Comparison of ENCODE assay signal across 35 cellular contexts in the genomic region with DNA sequence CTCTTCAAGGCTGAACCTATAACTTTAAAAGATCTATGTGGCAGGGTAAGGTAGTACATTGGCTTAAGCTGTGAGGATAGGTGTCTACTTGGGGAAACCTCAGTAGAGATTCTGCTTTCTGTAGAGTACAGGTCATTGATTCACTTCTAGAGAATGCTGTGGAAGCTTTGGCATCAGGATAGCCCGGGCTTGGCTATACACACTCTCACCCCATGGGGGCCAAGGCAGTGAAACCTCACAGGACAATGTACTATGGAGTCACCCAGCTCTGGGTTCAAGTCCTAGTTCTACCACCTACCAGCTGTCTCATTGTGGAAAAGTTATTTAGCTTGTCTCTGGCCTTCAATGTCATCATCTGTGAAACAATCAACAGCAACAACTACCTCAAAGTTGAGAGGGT. TPM values are rescaled to one million over a fixed set of nuclear protein-coding genes. Genes with fewer than 3 reads are reported as not detected.
DNase-seq lines count a peak whose midpoint lies in the region; ATAC-seq, FAIRE-seq and TF ChIP-seq lines count a peak whose summit lies in the region.
"Had no signal": no experiment of that assay in that cellular context is flagged by ENCODE, and none has a peak within 500 bp of the region (broad histone marks: within the 10 kb centered on the region; RNA-seq: fewer than 3 reads in every experiment).

No MANE protein-coding gene starts in this region.

- peak; percentile 67 for ATAC-seq in HepG2
- ATAC-seq in right lobe of liver: no peak
- ATAC-seq in RWPE2 (ENCODE audit: low read depth): peak; percentile 59
- ATAC-seq in HG03196 (IDR thresholded peaks at IDR 0.05; ENCODE audit: unreplicated experiment): no peak
- ATAC-seq: activated naive CD8-positive, alpha-beta T cell treated with anti-CD3 and anti-CD28 coated beads, Interleukin-2, amount 50 U/mL, for 24 hours; naive thymus-derived CD4-positive, alpha-beta T cell; T-cell had no signal

- no peak overlapping the region for H3K4me2 ChIP-seq in HepG2 (ENCODE audit: low read depth, low read length)

- H3K36me3 ChIP-seq in HepG2 (replicated peaks in 1 of 2; ENCODE audit: control insufficient read depth in 1 of 2, insufficient read depth in 2 of 2, low read length in 2 of 2): peaks cover 7 to 25% of the 10 kb centered on the region in 2 experiments; a peak in 4 of 5 replicates
- peaks cover 0 to 61% (median 19%) of the 10 kb centered on the region in 4 donors for H3K36me3 ChIP-seq in right lobe of liver
- peaks cover 89% of the 10 kb centered on the region for H3K36me3 ChIP-seq in RWPE2 (ENCODE audit: low read depth)

- no peak overlapping the region for H3K4me3 ChIP-seq in HepG2 (replicated peaks in 1 of 3; ENCODE audit: insufficient read depth in 1 of 3, low read depth in 2 of 3, low read length in 3 of 3)
- no peak overlapping the region for H3K4me3 ChIP-seq in right lobe of liver
- no peak overlapping the region for H3K4me3 ChIP-seq in RWPE2 (ENCODE audit: severe bottlenecking)
- H3K4me3 ChIP-seq: coronary artery, prostate gland, sigmoid colon, upper lobe of left lung had no signal

- BruUV-seq in HepG2 (replicated peaks; lab: Mats Ljungman, UMichigan): TSS peak; percentile 8

- CTCF ChIA-PET in HepG2 (lab: Yijun Ruan, JAX; ENCODE audit: low intra/inter-chr PET ratio, low total read pairs): no interaction called here
- CTCF ChIA-PET in activated CD4-positive, alpha-beta memory T cell treated with anti-CD3 and anti-CD28 coated beads for 36 hours (lab: Charles Lee): interaction anchor here (1.0 kb wide), 1 partner anchor 13 kb away, joined by 4 read pairs; no protein-coding TSS in a partner anchor

- TF ChIP-seq CTCF in HepG2 (CRISPR knock-in tag; IDR thresholded peaks at IDR 0.05) (no peak), right lobe of liver (IDR thresholded peaks at IDR 0.05) (no peak), RWPE2 (IDR thresholded peaks at IDR 0.05; ENCODE audit: poor library complexity, severe bottlenecking) (no peak)

- H4K20me1 ChIP-seq in HepG2 (ENCODE audit: insufficient read depth, low read length): no peaks in the 10 kb centered on the region

- no peaks in the 10 kb centered on the region for H3K27me3 Mint-ChIP-seq in activated CD4-positive, alpha-beta memory T cell treated with anti-CD3 and anti-CD28 coated beads for 36 hours
- H3K27me3 Mint-ChIP-seq: activated CD4-positive, alpha-beta memory T cell treated with anti-CD3 and anti-CD28 coated beads, Interleukin-2, amount 10 ng/mL, durations not matched to agents 7 days and 5 days; activated naive CD8-positive, alpha-beta T cell treated with anti-CD3 and anti-CD28 coated beads, Interleukin-2, amount 50 U/mL, for 24 hours; CD4-positive, CD25-positive, alpha-beta regulatory T cell; naive thymus-derived CD4-positive, alpha-beta T cell; T-cell had no signal

- 85% methylated on average over 1 of the region's 1 CpG for WGBS in HepG2 (ENCODE audit: low lambda C conversion rate)
- WGBS in right lobe of liver (ENCODE audit: insufficient coverage, low coverage, low lambda C conversion rate, missing lambda C conversion rate): 83% methylated on average over 1 of the region's 1 CpG

- POLR2A ChIA-PET in HepG2 (lab: Yijun Ruan, JAX): no interaction called here
- POLR2A ChIA-PET in activated CD4-positive, alpha-beta memory T cell treated with anti-CD3 and anti-CD28 coated beads for 36 hours (lab: Charles Lee): no interaction called here

- DNase-seq in HepG2 (ENCODE audit: low spot score) (no peak), right lobe of liver (no peak), RWPE2 (ENCODE audit: low spot score) (no peak), kidney tubule cell (ENCODE audit: low spot score) (peak; percentile 10), middle frontal gyrus (ENCODE audit: extremely low spot score, low spot score) (no peak)
- no peak for DNase-seq in stimulated activated CD8-positive, alpha-beta memory T cell treated with anti-CD3 and anti-CD28 coated beads, Interleukin-4, amount 100 ng/mL, for 48 hours
- DNase-seq in activated CD4-positive, alpha-beta memory T cell treated with anti-CD3 and anti-CD28 coated beads for 36 hours: no peak
- DNase-seq: activated CD4-positive, alpha-beta memory T cell treated with anti-CD3 and anti-CD28 coated beads, Interleukin-2, amount 10 ng/mL, durations not matched to agents 7 days and 5 days; activated CD4-positive, CD25-positive, alpha-beta regulatory T cell; activated CD8-positive, alpha-beta memory T cell treated with anti-CD3 and anti-CD28 coated beads, Interleukin-2, amount 50 U/mL, for 4 hours; activated naive CD4-positive, alpha-beta T cell; activated naive CD8-positive, alpha-beta T cell treated with anti-CD3 and anti-CD28 coated beads, Interleukin-2, amount 50 U/mL, for 24 hours; Calu3; caudate nucleus; CD4-positive, CD25-positive, alpha-beta regulatory T cell; DMS79 treated with DMSO at 0.1 percent for 48 hours; effector memory CD4-positive, alpha-beta T cell; erythroblast; IMR-90; midbrain; naive thymus-derived CD4-positive, alpha-beta T cell; NCI-H1048; NCI-H1694; NCI-H748 treated with DMSO at 0.1 percent for 48 hours; sigmoid colon; stimulated activated CD4-positive, alpha-beta T cell treated with anti-CD3 and anti-CD28 coated beads, Interleukin-4, amount 100 ng/mL, for 1 hour; substantia nigra; T-cell; upper lobe of left lung had no signal

- H3K4me1 Mint-ChIP-seq in activated CD4-positive, alpha-beta memory T cell treated with anti-CD3 and anti-CD28 coated beads for 36 hours (ENCODE audit: low read depth): peaks cover 2% of the 10 kb centered on the region
- H3K4me1 Mint-ChIP-seq: T-cell had no signal

- FAIRE-seq in HepG2 (lab: Jason Lieb, UNC): no peak
- FAIRE-seq: RCC 7860 had no signal

- H3K79me2 ChIP-seq in HepG2 (ENCODE audit: insufficient read depth, low read length): no peaks in the 10 kb centered on the region

- H3K27ac ChIP-seq in HepG2 (ENCODE audit: extremely low read length, insufficient read depth, low read length) (no peak overlapping the region), right lobe of liver (no peak overlapping the region), RWPE2 (ENCODE audit: poor library complexity, severe bottlenecking) (no peak overlapping the region)
- H3K27ac ChIP-seq: coronary artery, neutrophil, sigmoid colon, upper lobe of left lung had no signal

- no peak overlapping the region for H3K27ac Mint-ChIP-seq in activated CD4-positive, alpha-beta memory T cell treated with anti-CD3 and anti-CD28 coated beads for 36 hours
- H3K27ac Mint-ChIP-seq: activated CD4-positive, alpha-beta memory T cell treated with anti-CD3 and anti-CD28 coated beads, Interleukin-2, amount 10 ng/mL, durations not matched to agents 7 days and 5 days; activated naive CD8-positive, alpha-beta T cell treated with anti-CD3 and anti-CD28 coated beads, Interleukin-2, amount 50 U/mL, for 24 hours; naive thymus-derived CD4-positive, alpha-beta T cell; T-cell had no signal

- H3K9me3 ChIP-seq in HepG2 (ENCODE audit: low read length) (no peaks in the 10 kb centered on the region), right lobe of liver (no peaks in the 10 kb centered on the region), RWPE2 (ENCODE audit: severe bottlenecking) (no peaks in the 10 kb centered on the region)
- H3K9me3 ChIP-seq: neutrophil, prostate gland, sigmoid colon, upper lobe of left lung had no signal

- peaks cover 34% of the 10 kb centered on the region for H3K36me3 Mint-ChIP-seq in activated CD4-positive, alpha-beta memory T cell treated with anti-CD3 and anti-CD28 coated beads for 36 hours

- H3K9ac ChIP-seq in HepG2 (ENCODE audit: insufficient read depth, low read depth, low read length): no peak overlapping the region

- H2AFZ ChIP-seq in HepG2 (ENCODE audit: low read length): no peak overlapping the region

- no peak overlapping the region for H3K4me3 Mint-ChIP-seq in activated CD4-positive, alpha-beta memory T cell treated with anti-CD3 and anti-CD28 coated beads for 36 hours
- H3K4me3 Mint-ChIP-seq: activated CD4-positive, alpha-beta memory T cell treated with anti-CD3 and anti-CD28 coated beads, Interleukin-2, amount 10 ng/mL, durations not matched to agents 7 days and 5 days; activated naive CD8-positive, alpha-beta T cell treated with anti-CD3 and anti-CD28 coated beads, Interleukin-2, amount 50 U/mL, for 24 hours; CD4-positive, CD25-positive, alpha-beta regulatory T cell; naive thymus-derived CD4-positive, alpha-beta T cell; T-cell had no signal

- TF ChIP-seq POLR2A in HepG2 (IDR thresholded peaks at IDR 0.05; ENCODE audit: insufficient read depth in 1 of 2, low read depth in 2 of 2, low read length in 2 of 2) (no peak), right lobe of liver (IDR thresholded peaks at IDR 0.05) (no peak)

- in situ Hi-C loops in HepG2 (cut with HindIII; ENCODE audit: extremely low pct_ligation_motif_present, low pct_unique_long_range_greater_than_20kb): no loop called here

- intact Hi-C loops in HepG2 (cut with micrococcal nuclease; ENCODE audit: unreplicated experiment): no loop called here
- intact Hi-C loops in right lobe of liver (cut with DNase I): no loop called here
- intact Hi-C loops in activated CD4-positive, alpha-beta memory T cell treated with anti-CD3 and anti-CD28 coated beads for 36 hours (cut with micrococcal nuclease): no loop called here

- H3K4me1 ChIP-seq in HepG2 (ENCODE audit: insufficient read depth, low read length): no peaks in the 10 kb centered on the region
- no peaks in the 10 kb centered on the region for H3K4me1 ChIP-seq in right lobe of liver
- no peaks in the 10 kb centered on the region for H3K4me1 ChIP-seq in RWPE2 (ENCODE audit: insufficient read depth, poor library complexity, severe bottlenecking)
- H3K4me1 ChIP-seq: prostate gland, sigmoid colon, upper lobe of left lung had no signal

- TF ChIP-seq RAD21 in HepG2 (CRISPR knock-in tag; IDR thresholded peaks at IDR 0.05): no peak

- no peaks in the 10 kb centered on the region for H3K9me3 Mint-ChIP-seq in activated CD4-positive, alpha-beta memory T cell treated with anti-CD3 and anti-CD28 coated beads for 36 hours
- H3K9me3 Mint-ChIP-seq: activated CD4-positive, alpha-beta memory T cell treated with anti-CD3 and anti-CD28 coated beads, Interleukin-2, amount 10 ng/mL, durations not matched to agents 7 days and 5 days; activated naive CD8-positive, alpha-beta T cell treated with anti-CD3 and anti-CD28 coated beads, Interleukin-2, amount 50 U/mL, for 24 hours; CD4-positive, CD25-positive, alpha-beta regulatory T cell; naive thymus-derived CD4-positive, alpha-beta T cell; T-cell had no signal

- no peaks in the 10 kb centered on the region for H3K27me3 ChIP-seq in HepG2 (ENCODE audit: control insufficient read depth in 1 of 2, insufficient read depth in 2 of 2, low read length in 2 of 2)
- no peaks in the 10 kb centered on the region for H3K27me3 ChIP-seq in right lobe of liver
- H3K27me3 ChIP-seq in RWPE2 (ENCODE audit: insufficient read depth, poor library complexity, severe bottlenecking): no peaks in the 10 kb centered on the region
- H3K27me3 ChIP-seq: neutrophil, sigmoid colon, upper lobe of left lung had no signal

- TF ChIP-seq EP300 in HepG2 (IDR thresholded peaks at IDR 0.05; ENCODE audit: low read depth in 2 of 2, low read length in 2 of 2) (no peak), HepG2 (CRISPR knock-in tag; IDR thresholded peaks at IDR 0.05; ENCODE audit: borderline replicate concordance) (no peak)

RNA-seq across cellular contexts. Expression of a gene that starts 9.0 kb away (rescaled TPM):
- total RNA-seq in HepG2 (2016; rRNA removed; fragmentation: Illumina TruSeq; extraction: Trizol) (23.2 and 27.9 TPM in 2 replicates), right lobe of liver (10 to 100 TPM in 5 of 6 experiments, 1 to 10 TPM in 1; 9.2 to 24.3 (median 13.0) TPM)
- 10.4 and 12.6 TPM in 2 replicates for total RNA-seq in HepG2 (2016; cell fraction: cytosol; rRNA removed; fragmentation: Illumina TruSeq; extraction: Trizol; ENCODE audit: low read depth)
- total RNA-seq in HepG2 (2016; cell fraction: insoluble cytoplasmic fraction; rRNA removed; fragmentation: Illumina TruSeq; extraction: Trizol): 22.7 and 29.9 TPM in 2 replicates
- total RNA-seq in HepG2 (2016; cell fraction: membrane; rRNA removed; fragmentation: Illumina TruSeq; extraction: Trizol): 18.1 and 19.5 TPM in 2 replicates
- total RNA-seq in HepG2 (2016; cell fraction: nucleus; rRNA removed; fragmentation: Illumina TruSeq; extraction: Trizol): 13.3 and 17.4 TPM in 2 replicates
- 8.9 and 9.9 TPM in 2 replicates for polyA plus RNA-seq in HepG2 (2011; rRNA removed)
- 7.3 and 11.2 TPM in 2 replicates for polyA plus RNA-seq in HepG2 (2011; cell fraction: cytosol; rRNA removed)
- 4.0 and 5.2 TPM in 2 replicates for polyA plus RNA-seq in HepG2 (2011; cell fraction: nucleus; rRNA removed)
- polyA plus RNA-seq in HepG2 (2012): 6.6 and 14.4 TPM in 2 replicates
- 7.3 and 9.3 TPM in 2 replicates for polyA plus RNA-seq in HepG2 (2016; cell fraction: cytosol; fragmentation: Illumina TruSeq; extraction: Trizol; ENCODE audit: low read depth)
- 22.1 and 23.9 TPM in 2 replicates for polyA plus RNA-seq in HepG2 (2016; cell fraction: insoluble cytoplasmic fraction; fragmentation: Illumina TruSeq; extraction: Trizol; ENCODE audit: low read depth)
- 13.3 and 13.6 TPM in 2 replicates for polyA plus RNA-seq in HepG2 (2016; cell fraction: membrane; fragmentation: Illumina TruSeq; extraction: Trizol; ENCODE audit: low read depth)
- 17.3 and 20.2 TPM in 2 replicates for polyA plus RNA-seq in HepG2 (2016; cell fraction: nucleus; fragmentation: Illumina TruSeq; extraction: Trizol; ENCODE audit: insufficient read depth, low read depth)
- 3.2 and 7.6 TPM in 2 replicates for polyA minus RNA-seq in HepG2 (2011; rRNA and poly(A)+ RNA removed; ENCODE audit: low replicate concordance)
- 6.6 and 9.0 TPM in 2 replicates for polyA minus RNA-seq in HepG2 (2011; cell fraction: cytosol; rRNA and poly(A)+ RNA removed)
- 10.2 and 16.7 TPM in 2 replicates for polyA minus RNA-seq in HepG2 (2011; cell fraction: nucleus; rRNA and poly(A)+ RNA removed)
- 10 to 100 TPM; 18.2 to 18.3 TPM for total RNA-seq in activated CD4-positive, alpha-beta memory T cell treated with anti-CD3 and anti-CD28 coated beads for 36 hours

RNA-seq across cellular contexts. Expression of a gene that starts 24.8 kb away (rescaled TPM):
- total RNA-seq in HepG2 (2016; rRNA removed; fragmentation: Illumina TruSeq; extraction: Trizol): 14.4 and 17.1 TPM in 2 replicates
- 5.3 and 6.1 TPM in 2 replicates for total RNA-seq in HepG2 (2016; cell fraction: cytosol; rRNA removed; fragmentation: Illumina TruSeq; extraction: Trizol; ENCODE audit: low read depth)
- total RNA-seq in HepG2 (2016; cell fraction: insoluble cytoplasmic fraction; rRNA removed; fragmentation: Illumina TruSeq; extraction: Trizol): 13.5 and 17.5 TPM in 2 replicates
- total RNA-seq in HepG2 (2016; cell fraction: membrane; rRNA removed; fragmentation: Illumina TruSeq; extraction: Trizol): 7.0 and 7.8 TPM in 2 replicates
- total RNA-seq in HepG2 (2016; cell fraction: nucleus; rRNA removed; fragmentation: Illumina TruSeq; extraction: Trizol): 8.3 and 9.5 TPM in 2 replicates
- 12.0 and 14.9 TPM in 2 replicates for polyA plus RNA-seq in HepG2 (2011; rRNA removed)
- 13.2 and 15.4 TPM in 2 replicates for polyA plus RNA-seq in HepG2 (2011; cell fraction: cytosol; rRNA removed)
- 3.4 and 3.5 TPM in 2 replicates for polyA plus RNA-seq in HepG2 (2011; cell fraction: nucleus; rRNA removed)
- polyA plus RNA-seq in HepG2 (2012): 4.6 and 5.6 TPM in 2 replicates
- 5.3 and 7.1 TPM in 2 replicates for polyA plus RNA-seq in HepG2 (2016; cell fraction: cytosol; fragmentation: Illumina TruSeq; extraction: Trizol; ENCODE audit: low read depth)
- 13.1 and 13.8 TPM in 2 replicates for polyA plus RNA-seq in HepG2 (2016; cell fraction: insoluble cytoplasmic fraction; fragmentation: Illumina TruSeq; extraction: Trizol; ENCODE audit: low read depth)
- polyA plus RNA-seq in HepG2 (2016; cell fraction: membrane; fragmentation: Illumina TruSeq; extraction: Trizol; ENCODE audit: low read depth): 5.5 and 6.5 TPM in 2 replicates
- polyA plus RNA-seq in HepG2 (2016; cell fraction: nucleus; fragmentation: Illumina TruSeq; extraction: Trizol; ENCODE audit: insufficient read depth, low read depth): 15.7 and 19.3 TPM in 2 replicates
- 5.1 TPM in 1 of 2 replicates, not detected in the other for polyA minus RNA-seq in HepG2 (2011; rRNA and poly(A)+ RNA removed; ENCODE audit: low replicate concordance)
- polyA minus RNA-seq in HepG2 (2011; cell fraction: cytosol; rRNA and poly(A)+ RNA removed): 3.9 TPM in 2 replicates
- polyA minus RNA-seq in HepG2 (2011; cell fraction: nucleus; rRNA and poly(A)+ RNA removed): 2.7 and 2.9 TPM in 2 replicates
- total RNA-seq in right lobe of liver: 10 to 100 TPM in 1 of 6 experiments, 1 to 10 TPM in 4, under 1 TPM in 1; 0.32 to 10.1 (median 2.7) TPM
- total RNA-seq in activated CD4-positive, alpha-beta memory T cell treated with anti-CD3 and anti-CD28 coated beads for 36 hours: not detected
- total RNA-seq: activated CD4-positive, alpha-beta memory T cell treated with anti-CD3 and anti-CD28 coated beads, Interleukin-2, amount 10 ng/mL, durations not matched to agents 7 days and 5 days; Calu3; CD4-positive, CD25-positive, alpha-beta regulatory T cell; IMR-90; naive thymus-derived CD4-positive, alpha-beta T cell; sigmoid colon; T-cell had no signal
- polyA plus RNA-seq: CD4-positive, CD25-positive, alpha-beta regulatory T cell; IMR-90; naive thymus-derived CD4-positive, alpha-beta T cell had no signal

RNA-seq across cellular contexts. Expression of a gene that starts 30.7 kb away (rescaled TPM):
- total RNA-seq in HepG2 (2016; rRNA removed; fragmentation: Illumina TruSeq; extraction: Trizol) (42.4 and 53.0 TPM in 2 replicates), right lobe of liver (10 to 100 TPM; 35.2 to 70.4 (median 52.2) TPM)
- total RNA-seq in HepG2 (2016; cell fraction: cytosol; rRNA removed; fragmentation: Illumina TruSeq; extraction: Trizol; ENCODE audit: low read depth): 56.6 and 57.5 TPM in 2 replicates
- total RNA-seq in HepG2 (2016; cell fraction: insoluble cytoplasmic fraction; rRNA removed; fragmentation: Illumina TruSeq; extraction: Trizol): 43.5 and 50.8 TPM in 2 replicates
- total RNA-seq in HepG2 (2016; cell fraction: membrane; rRNA removed; fragmentation: Illumina TruSeq; extraction: Trizol): 111 and 115 TPM in 2 replicates
- 31.3 and 35.8 TPM in 2 replicates for total RNA-seq in HepG2 (2016; cell fraction: nucleus; rRNA removed; fragmentation: Illumina TruSeq; extraction: Trizol)
- polyA plus RNA-seq in HepG2 (2011; rRNA removed): 29.1 and 36.7 TPM in 2 replicates
- 41.8 and 47.6 TPM in 2 replicates for polyA plus RNA-seq in HepG2 (2011; cell fraction: cytosol; rRNA removed)
- 13.3 and 18.4 TPM in 2 replicates for polyA plus RNA-seq in HepG2 (2011; cell fraction: nucleus; rRNA removed)
- 33.1 and 45.9 TPM in 2 replicates for polyA plus RNA-seq in HepG2 (2012)
- 99.2 and 108 TPM in 2 replicates for polyA plus RNA-seq in HepG2 (2016; cell fraction: cytosol; fragmentation: Illumina TruSeq; extraction: Trizol; ENCODE audit: low read depth)
- polyA plus RNA-seq in HepG2 (2016; cell fraction: insoluble cytoplasmic fraction; fragmentation: Illumina TruSeq; extraction: Trizol; ENCODE audit: low read depth): 81.6 and 86.6 TPM in 2 replicates
- 164 and 173 TPM in 2 replicates for polyA plus RNA-seq in HepG2 (2016; cell fraction: membrane; fragmentation: Illumina TruSeq; extraction: Trizol; ENCODE audit: low read depth)
- 60.9 and 72.5 TPM in 2 replicates for polyA plus RNA-seq in HepG2 (2016; cell fraction: nucleus; fragmentation: Illumina TruSeq; extraction: Trizol; ENCODE audit: insufficient read depth, low read depth)
- polyA minus RNA-seq in HepG2 (2011; rRNA and poly(A)+ RNA removed; ENCODE audit: low replicate concordance): 29.3 and 66.6 TPM in 2 replicates
- 21.4 and 25.0 TPM in 2 replicates for polyA minus RNA-seq in HepG2 (2011; cell fraction: cytosol; rRNA and poly(A)+ RNA removed)
- polyA minus RNA-seq in HepG2 (2011; cell fraction: nucleus; rRNA and poly(A)+ RNA removed): 20.6 and 27.8 TPM in 2 replicates
- total RNA-seq in activated CD4-positive, alpha-beta memory T cell treated with anti-CD3 and anti-CD28 coated beads for 36 hours: 10 to 100 TPM; 69.3 to 73.0 TPM

RNA-seq across cellular contexts. Expression of a gene that starts 47.4 kb away (rescaled TPM):
- total RNA-seq in HepG2 (2016; rRNA removed; fragmentation: Illumina TruSeq; extraction: Trizol) (0.39 and 0.55 TPM in 2 replicates), right lobe of liver (1 to 10 TPM in 1 of 6 experiments, under 1 TPM in 5; 0.07 to 1.5 (median 0.24) TPM)
- 0.20 and 0.26 TPM in 2 replicates for total RNA-seq in HepG2 (2016; cell fraction: cytosol; rRNA removed; fragmentation: Illumina TruSeq; extraction: Trizol; ENCODE audit: low read depth)
- total RNA-seq in HepG2 (2016; cell fraction: insoluble cytoplasmic fraction; rRNA removed; fragmentation: Illumina TruSeq; extraction: Trizol): 0.34 and 0.45 TPM in 2 replicates
- 0.37 and 0.45 TPM in 2 replicates for total RNA-seq in HepG2 (2016; cell fraction: membrane; rRNA removed; fragmentation: Illumina TruSeq; extraction: Trizol)
- 0.66 and 0.68 TPM in 2 replicates for total RNA-seq in HepG2 (2016; cell fraction: nucleus; rRNA removed; fragmentation: Illumina TruSeq; extraction: Trizol)
- 0.10 and 0.16 TPM in 2 replicates for polyA plus RNA-seq in HepG2 (2011; rRNA removed)
- polyA plus RNA-seq in HepG2 (2011; cell fraction: cytosol; rRNA removed): 0.13 TPM in 2 replicates
- 0.26 and 0.32 TPM in 2 replicates for polyA plus RNA-seq in HepG2 (2011; cell fraction: nucleus; rRNA removed)
- polyA plus RNA-seq in HepG2 (2012): 0.07 TPM in 1 of 2 replicates, not detected in the other
- polyA plus RNA-seq in HepG2 (2016; cell fraction: cytosol; fragmentation: Illumina TruSeq; extraction: Trizol; ENCODE audit: low read depth): 0.08 and 0.10 TPM in 2 replicates
- polyA plus RNA-seq in HepG2 (2016; cell fraction: insoluble cytoplasmic fraction; fragmentation: Illumina TruSeq; extraction: Trizol; ENCODE audit: low read depth): 0.35 TPM in 2 replicates
- polyA plus RNA-seq in HepG2 (2016; cell fraction: membrane; fragmentation: Illumina TruSeq; extraction: Trizol; ENCODE audit: low read depth): 0.27 and 0.41 TPM in 2 replicates
- polyA plus RNA-seq in HepG2 (2016; cell fraction: nucleus; fragmentation: Illumina TruSeq; extraction: Trizol; ENCODE audit: insufficient read depth, low read depth): 1.1 and 1.4 TPM in 2 replicates
- polyA minus RNA-seq in HepG2 (2011; rRNA and poly(A)+ RNA removed; ENCODE audit: low replicate concordance): 0.78 TPM in 1 of 2 replicates, not detected in the other
- polyA minus RNA-seq in HepG2 (2011; cell fraction: cytosol; rRNA and poly(A)+ RNA removed): not detected in 2 replicates
- 0.25 and 0.52 TPM in 2 replicates for polyA minus RNA-seq in HepG2 (2011; cell fraction: nucleus; rRNA and poly(A)+ RNA removed)
- total RNA-seq in activated CD4-positive, alpha-beta memory T cell treated with anti-CD3 and anti-CD28 coated beads for 36 hours: not detected
- total RNA-seq: activated CD4-positive, alpha-beta memory T cell treated with anti-CD3 and anti-CD28 coated beads, Interleukin-2, amount 10 ng/mL, durations not matched to agents 7 days and 5 days; CD4-positive, CD25-positive, alpha-beta regulatory T cell; naive thymus-derived CD4-positive, alpha-beta T cell had no signal
- polyA plus RNA-seq: CD4-positive, CD25-positive, alpha-beta regulatory T cell; naive thymus-derived CD4-positive, alpha-beta T cell had no signal

RNA-seq across cellular contexts. Expression of a gene that starts 56.1 kb away (rescaled TPM):
- total RNA-seq in HepG2 (2016; rRNA removed; fragmentation: Illumina TruSeq; extraction: Trizol): not detected in 2 replicates
- total RNA-seq in HepG2 (2016; cell fraction: cytosol; rRNA removed; fragmentation: Illumina TruSeq; extraction: Trizol; ENCODE audit: low read depth): not detected in 2 replicates
- 0.02 TPM in 1 of 2 replicates, not detected in the other for total RNA-seq in HepG2 (2016; cell fraction: insoluble cytoplasmic fraction; rRNA removed; fragmentation: Illumina TruSeq; extraction: Trizol)
- total RNA-seq in HepG2 (2016; cell fraction: membrane; rRNA removed; fragmentation: Illumina TruSeq; extraction: Trizol): 0.07 TPM in 1 of 2 replicates, not detected in the other
- total RNA-seq in HepG2 (2016; cell fraction: nucleus; rRNA removed; fragmentation: Illumina TruSeq; extraction: Trizol): not detected in 2 replicates
- polyA plus RNA-seq in HepG2 (2011; rRNA removed): not detected in 2 replicates
- polyA plus RNA-seq in HepG2 (2011; cell fraction: cytosol; rRNA removed): not detected in 2 replicates
- not detected in 2 replicates for polyA plus RNA-seq in HepG2 (2011; cell fraction: nucleus; rRNA removed)
- not detected in 2 replicates for polyA plus RNA-seq in HepG2 (2012)
- not detected in 2 replicates for polyA plus RNA-seq in HepG2 (2016; cell fraction: cytosol; fragmentation: Illumina TruSeq; extraction: Trizol; ENCODE audit: low read depth)
- not detected in 2 replicates for polyA plus RNA-seq in HepG2 (2016; cell fraction: insoluble cytoplasmic fraction; fragmentation: Illumina TruSeq; extraction: Trizol; ENCODE audit: low read depth)
- not detected in 2 replicates for polyA plus RNA-seq in HepG2 (2016; cell fraction: membrane; fragmentation: Illumina TruSeq; extraction: Trizol; ENCODE audit: low read depth)
- not detected in 2 replicates for polyA plus RNA-seq in HepG2 (2016; cell fraction: nucleus; fragmentation: Illumina TruSeq; extraction: Trizol; ENCODE audit: insufficient read depth, low read depth)
- 0.08 and 0.21 TPM in 2 replicates for polyA minus RNA-seq in HepG2 (2011; rRNA and poly(A)+ RNA removed; ENCODE audit: low replicate concordance)
- polyA minus RNA-seq in HepG2 (2011; cell fraction: cytosol; rRNA and poly(A)+ RNA removed): not detected in 2 replicates
- not detected in 2 replicates for polyA minus RNA-seq in HepG2 (2011; cell fraction: nucleus; rRNA and poly(A)+ RNA removed)
- not detected for total RNA-seq in right lobe of liver
- not detected for total RNA-seq in activated CD4-positive, alpha-beta memory T cell treated with anti-CD3 and anti-CD28 coated beads for 36 hours
- total RNA-seq: activated CD4-positive, alpha-beta memory T cell treated with anti-CD3 and anti-CD28 coated beads, Interleukin-2, amount 10 ng/mL, durations not matched to agents 7 days and 5 days; Calu3; CD4-positive, CD25-positive, alpha-beta regulatory T cell; IMR-90; liver; naive thymus-derived CD4-positive, alpha-beta T cell; sigmoid colon; T-cell; upper lobe of left lung had no signal
- polyA plus RNA-seq: CD4-positive, CD25-positive, alpha-beta regulatory T cell; IMR-90; liver; naive thymus-derived CD4-positive, alpha-beta T cell had no signal

Comparison
In these comparisons a context has a peak if more than half of its experiments do, and no peak if none do; other contexts are left out.
1. ATAC-seq: peak in HepG2 (single experiment) and RWPE2 (single experiment); none in right lobe of liver (0 of 4) and HG03196 (single experiment).